ENCODE assay signal across 1 cellular context in genomic region chr2:231674587-231675334, GRCh38.
TF ChIP-seq lines count a peak whose summit lies in the region.

No MANE protein-coding gene starts in this region.

TF ChIP-seq in HepG2, 621 proteins besides CTCF, POLR2A, EP300 and RAD21 (continued from another document and continues in another):
- TF ChIP-seq HNF1B (CRISPR knock-in tag; IDR thresholded peaks at IDR 0.05) (peak; percentile 66; the same call in 1 of the 2 replicates), GTF3A (CRISPR knock-in tag; conservative IDR thresholded peaks at IDR 0.05) (peak; percentile 69; the same call in 1 of the 2 replicates), ZBTB37 (CRISPR knock-in tag; IDR thresholded peaks at IDR 0.05) (no peak), HOXA5 (CRISPR knock-in tag; IDR thresholded peaks at IDR 0.05) (peak; percentile 58; the same call in 1 of the 2 replicates), MYPOP (CRISPR knock-in tag; IDR thresholded peaks at IDR 0.05) (peak; percentile 14; the same call in 1 of the 2 replicates), ZNF652 (CRISPR knock-in tag; IDR thresholded peaks at IDR 0.05; ENCODE audit: borderline replicate concordance, low read depth) (peak; percentile 30; the same call in 1 of the 2 replicates), HNRNPUL1 (IDR thresholded peaks at IDR 0.05; ENCODE audit: low read depth, low read length) (no peak), PLRG1 (conservative IDR thresholded peaks at IDR 0.05) (no peak), NCOA5 (CRISPR knock-in tag; IDR thresholded peaks at IDR 0.05) (no peak), HINFP (CRISPR knock-in tag; IDR thresholded peaks at IDR 0.05; ENCODE audit: low read depth) (0 out of 2 replicates have a peak, but pooled peaks have one; percentile 42), TFDP1 (CRISPR knock-in tag; IDR thresholded peaks at IDR 0.05; ENCODE audit: borderline replicate concordance) (0 out of 2 replicates have a peak, but pooled peaks have one; percentile 12), NPAS2 (CRISPR knock-in tag; IDR thresholded peaks at IDR 0.05; ENCODE audit: borderline replicate concordance) (no peak), THAP9 (CRISPR knock-in tag; IDR thresholded peaks at IDR 0.05; ENCODE audit: borderline replicate concordance) (no peak), ZNF224 (CRISPR knock-in tag; IDR thresholded peaks at IDR 0.05) (peak; percentile 66; the same call in 1 of the 2 replicates), ZNF605 (CRISPR knock-in tag; IDR thresholded peaks at IDR 0.05) (peak; percentile 21; the same call in 1 of the 2 replicates), TCF7L2 (IDR thresholded peaks at IDR 0.05; ENCODE audit: low read depth, low read length) (no peak), FOXO4 (CRISPR knock-in tag; conservative IDR thresholded peaks at IDR 0.05) (no peak), GATA4 (IDR thresholded peaks at IDR 0.05; ENCODE audit: borderline replicate concordance, low read depth) (no peak), YY1 (IDR thresholded peaks at IDR 0.05; ENCODE audit: insufficient read depth, insufficient replicate concordance, low read depth, low read length) (no peak), PATZ1 (CRISPR knock-in tag; IDR thresholded peaks at IDR 0.05) (peak; percentile 90), ZNF337 (CRISPR knock-in tag; IDR thresholded peaks at IDR 0.05; ENCODE audit: borderline replicate concordance, low read depth) (no peak), ZNF282 (IDR thresholded peaks at IDR 0.05; ENCODE audit: partially characterized antibody) (no peak), TFAP4 (IDR thresholded peaks at IDR 0.05; ENCODE audit: borderline replicate concordance, low read depth) (0 out of 2 replicates have a peak, but pooled peaks have one; percentile 16), SMC3 (IDR thresholded peaks at IDR 0.05; ENCODE audit: low read length) (peak; percentile 53), ZC3H4 (CRISPR knock-in tag; IDR thresholded peaks at IDR 0.05; ENCODE audit: borderline replicate concordance) (no peak), RERE (CRISPR knock-in tag; IDR thresholded peaks at IDR 0.05; ENCODE audit: low read depth) (no peak), KDM1A (CRISPR knock-in tag; IDR thresholded peaks at IDR 0.05) (no peak), BHLHE40 (IDR thresholded peaks at IDR 0.05; ENCODE audit: low read length) (0 out of 2 replicates have a peak, but pooled peaks have one; percentile 16), E2F2 (CRISPR knock-in tag; IDR thresholded peaks at IDR 0.05; ENCODE audit: borderline replicate concordance) (0 out of 2 replicates have a peak, but pooled peaks have one; percentile 10)
